In genomic region chr4:14783011-14783877, GRCh38 we compare ENCODE assay signal across 8 cellular contexts.
DNase-seq lines count a peak whose midpoint lies in the region; ATAC-seq and TF ChIP-seq lines count a peak whose summit lies in the region.

No MANE protein-coding gene starts in this region.

- H3K36me3 Mint-ChIP-seq in T-cell (no peaks in the 10 kb centered on the region), osteocyte (ENCODE audit: unreplicated experiment) (no peaks in the 10 kb centered on the region)

- H3K4me3 ChIP-seq in GM12865 (ENCODE audit: low read depth, low read length): no peak overlapping the region
- H3K4me3 ChIP-seq in cardiac fibroblast (replicated peaks in 1 of 2; ENCODE audit: low read depth in 2 of 2, low read length in 2 of 2): no peak overlapping the region

- peak; percentile 91 for ATAC-seq in GM21390 (IDR thresholded peaks at IDR 0.05; ENCODE audit: unreplicated experiment)
- peak; percentile 89 for ATAC-seq in HG03521 (IDR thresholded peaks at IDR 0.05; ENCODE audit: unreplicated experiment)
- ATAC-seq in T-cell (replicated peaks in 1 of 4): no peak

- H3K27ac Mint-ChIP-seq in T-cell (no peak overlapping the region), osteocyte (ENCODE audit: unreplicated experiment) (no peak overlapping the region)

- POLR2A ChIA-PET in T-cell (lab: Charles Lee): no interaction called here

- H3K4me3 Mint-ChIP-seq in T-cell (no peak overlapping the region), osteocyte (ENCODE audit: unreplicated experiment) (no peak overlapping the region)

- CTCF ChIA-PET in T-cell (lab: Charles Lee): no interaction called here

- no peak for TF ChIP-seq CTCF in GM12865 (IDR thresholded peaks at IDR 0.05; ENCODE audit: insufficient read depth, low read depth, low read length, missing control alignments)
- TF ChIP-seq CTCF in cardiac fibroblast (IDR thresholded peaks at IDR 0.05; ENCODE audit: low read depth, low read length): no peak
- no peak for TF ChIP-seq CTCF in osteocyte (IDR thresholded peaks at IDR 0.05)

- H3K27me3 Mint-ChIP-seq in T-cell: peaks cover 3 to 5% of the 10 kb centered on the region in 2 donors
- H3K27me3 Mint-ChIP-seq in osteocyte (ENCODE audit: unreplicated experiment): no peaks in the 10 kb centered on the region

- H3K9me3 Mint-ChIP-seq in T-cell (peaks cover 0 to 2% (median 0%) of the 10 kb centered on the region in 3 donors), osteocyte (ENCODE audit: unreplicated experiment) (peaks cover 6% of the 10 kb centered on the region)

- DNase-seq in GM12865 (ENCODE audit: low read depth): peak; percentile 85
- peak; percentile 1 to 90 for DNase-seq in cardiac fibroblast (ENCODE audit: low read depth in 2 of 2)
- DNase-seq in T-cell: no peak
- no peak for DNase-seq in osteocyte (ENCODE audit: extremely low spot score, unreplicated experiment)
- DNase-seq in hypothalamus (lab: John Stamatoyannopoulos, UW): no peak
- DNase-seq in NCI-H1930 (lab: John Stamatoyannopoulos, UW): no peak

- no peaks in the 10 kb centered on the region for H3K4me1 Mint-ChIP-seq in T-cell
- H3K4me1 Mint-ChIP-seq in osteocyte (ENCODE audit: unreplicated experiment): no peaks in the 10 kb centered on the region

Comparison
In these comparisons a context has a peak if more than half of its experiments do, and no peak if none do; other contexts are left out.
1. DNase-seq: peak in GM12865 (single experiment) and cardiac fibroblast (2 of 2); none in T-cell (0 of 34), osteocyte (single experiment), hypothalamus (0 of 51) and NCI-H1930 (0 of 2).
2. ATAC-seq: peak in GM21390 (single experiment) and HG03521 (single experiment); none in T-cell (0 of 4).